ENCODE assay signal across 20 cellular contexts in genomic region chr9:91036356-91036755, GRCh38.
A peak's percentile ranks its signal among the peaks of the same experiment; 100 is the strongest.
DNase-seq lines count a peak whose midpoint lies in the region; ATAC-seq, FAIRE-seq and TF ChIP-seq lines count a peak whose summit lies in the region.
"Had no signal": no experiment of that assay in that cellular context is flagged by ENCODE, and none has a peak within 500 bp of the region (broad histone marks: within the 10 kb centered on the region; RNA-seq: fewer than 3 reads in every experiment).

No MANE protein-coding gene starts in this region.

- intact Hi-C loops in kidney (cut with DNase I) = loop anchor here (10.0 kb wide), 1 partner anchor 398 kb away; no protein-coding TSS in a partner anchor

- peak; percentile 79 for DNase-seq in DMS53 (lab: John Stamatoyannopoulos, UW)
- no peak for DNase-seq in DMS53 treated with DMSO at 0.1 percent for 48 hours (lab: John Stamatoyannopoulos, UW; ENCODE audit: unreplicated experiment)
- DNase-seq in stimulated activated naive CD8-positive, alpha-beta T cell treated with anti-CD3 and anti-CD28 coated beads, Interleukin-15, Interleukin-2, amounts not matched to agents 100 U/mL and 50 U/mL, for 24 hours = no peak
- peak; percentile 51 for DNase-seq in kidney
- no peak for DNase-seq in SKM-1 treated with dmso at 0.1 percent for 144 hours (lab: John Stamatoyannopoulos, UW; ENCODE audit: unreplicated experiment)
- no peak for DNase-seq in natural killer cell treated with Interleukin-12 subunit alpha and Interleukin-12 subunit beta and Interleukin-15 and Interleukin-18, amount 100 ng/mL, for 72 hours (ENCODE audit: low spot score)
- DNase-seq: dermis blood vessel endothelial cell, DMS79, islet precursor cell, stomach had no signal

- H3K36me3 ChIP-seq in kidney (ENCODE audit: control insufficient read depth in 1 of 2, insufficient read depth in 2 of 2, low read length in 2 of 2) = no peaks in the 10 kb centered on the region
- H3K36me3 ChIP-seq: gastrocnemius medialis, stomach, tibial artery had no signal

- no peaks in the 10 kb centered on the region for H3K36me3 Mint-ChIP-seq in stimulated activated naive CD8-positive, alpha-beta T cell treated with anti-CD3 and anti-CD28 coated beads, Interleukin-15, Interleukin-2, amounts not matched to agents 100 ng/mL and 50 ng/mL, for 24 hours (ENCODE audit: low read depth)
- H3K36me3 Mint-ChIP-seq in natural killer cell treated with Interleukin-12 subunit alpha and Interleukin-12 subunit beta and Interleukin-15 and Interleukin-18, amount 100 ng/mL, for 72 hours = no peaks in the 10 kb centered on the region

- H3K9ac ChIP-seq in kidney (ENCODE audit: low read length in 2 of 2) = no peak overlapping the region
- H3K9ac ChIP-seq: parathyroid adenoma had no signal

- H3K4me1 ChIP-seq in kidney (ENCODE audit: control insufficient read depth in 1 of 2, insufficient read depth in 1 of 2, low read depth in 1 of 2, low read length in 2 of 2) = peaks cover 15 to 18% of the 10 kb centered on the region in 2 donors
- H3K4me1 ChIP-seq: parathyroid adenoma had no signal

- peaks cover 59% of the 10 kb centered on the region for H3K4me1 Mint-ChIP-seq in stimulated activated naive CD8-positive, alpha-beta T cell treated with anti-CD3 and anti-CD28 coated beads, Interleukin-15, Interleukin-2, amounts not matched to agents 100 ng/mL and 50 ng/mL, for 24 hours (ENCODE audit: low read depth)
- H3K4me1 Mint-ChIP-seq in natural killer cell treated with Interleukin-12 subunit alpha and Interleukin-12 subunit beta and Interleukin-15 and Interleukin-18, amount 100 ng/mL, for 72 hours (ENCODE audit: low read depth in 2 of 2) = peaks cover 41 to 49% of the 10 kb centered on the region in 2 donors

- no peak for FAIRE-seq in kidney (lab: Jason Lieb, UNC)
- FAIRE-seq: endometrium, H54 had no signal

- no peaks in the 10 kb centered on the region for H3K9me3 ChIP-seq in kidney (ENCODE audit: control insufficient read depth in 1 of 2, low read length in 2 of 2)
- H3K9me3 ChIP-seq: gastrocnemius medialis, stomach, tibial artery had no signal

- no peaks in the 10 kb centered on the region for H3K9me3 Mint-ChIP-seq in stimulated activated naive CD8-positive, alpha-beta T cell treated with anti-CD3 and anti-CD28 coated beads, Interleukin-15, Interleukin-2, amounts not matched to agents 100 ng/mL and 50 ng/mL, for 24 hours
- H3K9me3 Mint-ChIP-seq in natural killer cell treated with Interleukin-12 subunit alpha and Interleukin-12 subunit beta and Interleukin-15 and Interleukin-18, amount 100 ng/mL, for 72 hours = no peaks in the 10 kb centered on the region
- H3K9me3 Mint-ChIP-seq: T-helper 1 cell treated with Interleukin-12 subunit alpha and Interleukin-12 subunit beta and Interleukin-4 antibody, amounts not matched to agents 30 μg/mL and 1 μg/mL, for 36 hours had no signal

- no peak overlapping the region for H3K27ac ChIP-seq in kidney (ENCODE audit: low read depth in 2 of 2, low read length in 2 of 2)
- H3K27ac ChIP-seq: 22Rv1, gastrocnemius medialis, parathyroid adenoma, tibial artery had no signal

- peak overlapping the region; percentile 13 for H3K4me3 Mint-ChIP-seq in stimulated activated naive CD8-positive, alpha-beta T cell treated with anti-CD3 and anti-CD28 coated beads, Interleukin-15, Interleukin-2, amounts not matched to agents 100 ng/mL and 50 ng/mL, for 24 hours
- H3K4me3 Mint-ChIP-seq in natural killer cell treated with Interleukin-12 subunit alpha and Interleukin-12 subunit beta and Interleukin-15 and Interleukin-18, amount 100 ng/mL, for 72 hours = no peak overlapping the region

- TF ChIP-seq CTCF in kidney (IDR thresholded peaks at IDR 0.05; ENCODE audit: borderline replicate concordance, extremely low read depth, insufficient read depth) = no peak

- no peak overlapping the region for H3K4me3 ChIP-seq in kidney (ENCODE audit: low read length in 2 of 2)
- H3K4me3 ChIP-seq: gastrocnemius medialis, K562, tibial artery had no signal

- ATAC-seq in stimulated activated naive CD8-positive, alpha-beta T cell treated with anti-CD3 and anti-CD28 coated beads, Interleukin-15, Interleukin-2, amounts not matched to agents 100 U/mL and 50 U/mL, for 24 hours = no peak
- ATAC-seq in GM18873 (IDR thresholded peaks at IDR 0.05; ENCODE audit: low FRiP score, unreplicated experiment) = no peak
- ATAC-seq in natural killer cell treated with Interleukin-12 subunit alpha and Interleukin-12 subunit beta and Interleukin-15 and Interleukin-18, amount 100 ng/mL, for 72 hours = no peak

- peaks cover 7% of the 10 kb centered on the region for H3K27me3 Mint-ChIP-seq in stimulated activated naive CD8-positive, alpha-beta T cell treated with anti-CD3 and anti-CD28 coated beads, Interleukin-15, Interleukin-2, amounts not matched to agents 100 ng/mL and 50 ng/mL, for 24 hours
- peaks cover 0 to 11% of the 10 kb centered on the region in 2 donors for H3K27me3 Mint-ChIP-seq in natural killer cell treated with Interleukin-12 subunit alpha and Interleukin-12 subunit beta and Interleukin-15 and Interleukin-18, amount 100 ng/mL, for 72 hours

- peak overlapping the region; percentile 96 for H3K27ac Mint-ChIP-seq in stimulated activated naive CD8-positive, alpha-beta T cell treated with anti-CD3 and anti-CD28 coated beads, Interleukin-15, Interleukin-2, amounts not matched to agents 100 ng/mL and 50 ng/mL, for 24 hours
- peak overlapping the region in 1 of 2 donors; percentile 8 for H3K27ac Mint-ChIP-seq in natural killer cell treated with Interleukin-12 subunit alpha and Interleukin-12 subunit beta and Interleukin-15 and Interleukin-18, amount 100 ng/mL, for 72 hours

Comparison
In these comparisons a context has a peak if more than half of its experiments do, and no peak if none do; other contexts are left out.
1. DNase-seq: peak in DMS53 (single experiment) and kidney (single experiment); none in DMS53 treated with DMSO at 0.1 percent for 48 hours (single experiment), stimulated activated naive CD8-positive, alpha-beta T cell treated with anti-CD3 and anti-CD28 coated beads, Interleukin-15, Interleukin-2, amounts not matched to agents 100 U/mL and 50 U/mL, for 24 hours (single experiment), SKM-1 treated with dmso at 0.1 percent for 144 hours (single experiment) and natural killer cell treated with Interleukin-12 subunit alpha and Interleukin-12 subunit beta and Interleukin-15 and Interleukin-18, amount 100 ng/mL, for 72 hours (single experiment).